In genomic region chr14:99352688-99353280, GRCh38 we compare ENCODE assay signal across 23 cellular contexts.
DNase-seq lines count a peak whose midpoint lies in the region; ATAC-seq and TF ChIP-seq lines count a peak whose summit lies in the region.
"Had no signal": no experiment of that assay in that cellular context is flagged by ENCODE, and none has a peak within 500 bp of the region (broad histone marks: within the 10 kb centered on the region; RNA-seq: fewer than 3 reads in every experiment).

No MANE protein-coding gene starts in this region.

- TF ChIP-seq EP300 in esophagus muscularis mucosa (IDR thresholded peaks at IDR 0.05) = no peak

- no peaks in the 10 kb centered on the region for H3K4me1 ChIP-seq in neural progenitor cell
- no peaks in the 10 kb centered on the region for H3K4me1 ChIP-seq in esophagus muscularis mucosa
- H3K4me1 ChIP-seq: BLaER1 had no signal

- intact Hi-C loops in esophagus muscularis mucosa (cut with DNase I) = no loop called here

- no peak overlapping the region for H3K9ac ChIP-seq in neural progenitor cell
- H3K9ac ChIP-seq: BLaER1, GM23248 had no signal

- H3K36me3 Mint-ChIP-seq in chondrocyte (ENCODE audit: low read depth) = no peaks in the 10 kb centered on the region
- H3K36me3 Mint-ChIP-seq in neural progenitor cell = no peaks in the 10 kb centered on the region
- no peaks in the 10 kb centered on the region for H3K36me3 Mint-ChIP-seq in stimulated activated memory B cell treated with anti-CD40 and anti-IgM and Interleukin-4, amounts not matched to agents 10 μg/mL and 1 μg/mL and 100 μg/mL, for 72 hours
- no peaks in the 10 kb centered on the region for H3K36me3 Mint-ChIP-seq in osteocyte (ENCODE audit: unreplicated experiment)
- H3K36me3 Mint-ChIP-seq: CD14-positive monocyte; CD4-positive, alpha-beta memory T cell had no signal

- H3K9me3 ChIP-seq in neural progenitor cell (ENCODE audit: low read depth) (no peaks in the 10 kb centered on the region), esophagus muscularis mucosa (no peaks in the 10 kb centered on the region)
- H3K9me3 ChIP-seq: BLaER1 had no signal

- H3K4me2 ChIP-seq in neural progenitor cell = no peak overlapping the region
- H3K4me2 ChIP-seq: BLaER1 had no signal

- no peak for TF ChIP-seq POLR2A in esophagus muscularis mucosa (IDR thresholded peaks at IDR 0.05; ENCODE audit: low read depth)

- 90% methylated on average over 23 of the region's 26 CpGs for WGBS in esophagus muscularis mucosa

- no peaks in the 10 kb centered on the region for H3K79me2 ChIP-seq in neural progenitor cell (ENCODE audit: low read depth)

- H3K4me3 ChIP-seq in neural progenitor cell (no peak overlapping the region), esophagus muscularis mucosa (no peak overlapping the region)
- H3K4me3 ChIP-seq: BLaER1, GM12878, GM23248 had no signal

- peak; percentile 56 for DNase-seq in activated effector memory CD4-positive, alpha-beta T cell treated with anti-CD3 and anti-CD28 coated beads, Interleukin-2, amount 50 U/mL, for 16 hours
- no peak for DNase-seq in activated effector memory CD4-positive, alpha-beta T cell treated with Interleukin-2 at 50 U/mL for 16 hours
- DNase-seq in chondrocyte (ENCODE audit: low spot score) (peak; percentile 86), neural progenitor cell (ENCODE audit: low spot score) (no peak), esophagus muscularis mucosa (ENCODE audit: extremely low spot score) (no peak), osteocyte (ENCODE audit: extremely low spot score, unreplicated experiment) (no peak)
- no peak for DNase-seq in activated CD4-positive, alpha-beta T cell treated with anti-CD3 and anti-CD28 coated beads for 48 hours
- DNase-seq: 8988T; Calu3; CD4-positive, alpha-beta memory T cell; DMS 273 treated with DMSO at 0.1 percent for 48 hours; DMS53; DND-41; EL; GM23248; H7; HFFc6; IMR-90 had no signal

- H3K4me1 Mint-ChIP-seq in chondrocyte (ENCODE audit: low read depth) = no peaks in the 10 kb centered on the region
- H3K4me1 Mint-ChIP-seq in neural progenitor cell = peaks cover 2% of the 10 kb centered on the region
- no peaks in the 10 kb centered on the region for H3K4me1 Mint-ChIP-seq in stimulated activated memory B cell treated with anti-CD40 and anti-IgM and Interleukin-4, amounts not matched to agents 10 μg/mL and 1 μg/mL and 100 μg/mL, for 72 hours
- no peaks in the 10 kb centered on the region for H3K4me1 Mint-ChIP-seq in osteocyte (ENCODE audit: unreplicated experiment)
- H3K4me1 Mint-ChIP-seq: CD14-positive monocyte; CD4-positive, alpha-beta memory T cell had no signal

- H2AFZ ChIP-seq in neural progenitor cell (replicated peaks) = no peak overlapping the region
- H2AFZ ChIP-seq: GM23248 had no signal

- no peak overlapping the region for H3K27ac Mint-ChIP-seq in chondrocyte (ENCODE audit: unreplicated experiment)
- H3K27ac Mint-ChIP-seq in neural progenitor cell = peak overlapping the region; percentile 46
- no peak overlapping the region for H3K27ac Mint-ChIP-seq in stimulated activated memory B cell treated with anti-CD40 and anti-IgM and Interleukin-4, amounts not matched to agents 10 μg/mL and 1 μg/mL and 100 μg/mL, for 72 hours
- no peak overlapping the region for H3K27ac Mint-ChIP-seq in osteocyte (ENCODE audit: unreplicated experiment)
- H3K27ac Mint-ChIP-seq: CD14-positive monocyte; CD4-positive, alpha-beta memory T cell; HFFc6 had no signal

- no peak overlapping the region for H3K4me3 Mint-ChIP-seq in chondrocyte (ENCODE audit: unreplicated experiment)
- no peak overlapping the region for H3K4me3 Mint-ChIP-seq in neural progenitor cell
- H3K4me3 Mint-ChIP-seq in stimulated activated memory B cell treated with anti-CD40 and anti-IgM and Interleukin-4, amounts not matched to agents 10 μg/mL and 1 μg/mL and 100 μg/mL, for 72 hours = no peak overlapping the region
- H3K4me3 Mint-ChIP-seq in osteocyte (ENCODE audit: unreplicated experiment) = no peak overlapping the region
- H3K4me3 Mint-ChIP-seq: CD14-positive monocyte; CD4-positive, alpha-beta memory T cell; HFFc6 had no signal

- H3K36me3 ChIP-seq in neural progenitor cell (no peaks in the 10 kb centered on the region), esophagus muscularis mucosa (no peaks in the 10 kb centered on the region)
- H3K36me3 ChIP-seq: BLaER1 had no signal

- no peaks in the 10 kb centered on the region for H4K20me1 ChIP-seq in neural progenitor cell (ENCODE audit: low read depth)
- H4K20me1 ChIP-seq: BLaER1 had no signal

- H3K27me3 ChIP-seq in neural progenitor cell (no peaks in the 10 kb centered on the region), esophagus muscularis mucosa (no peaks in the 10 kb centered on the region)
- H3K27me3 ChIP-seq: BLaER1 had no signal

- ATAC-seq in stimulated activated memory B cell treated with anti-CD40 and anti-IgM and Interleukin-4, amounts not matched to agents 10 μg/mL and 1 μg/mL and 100 μg/mL, for 72 hours = peak; percentile 26
- ATAC-seq: GM12878, HCT116 had no signal

- H3K27ac ChIP-seq in neural progenitor cell (no peak overlapping the region), esophagus muscularis mucosa (replicated peaks in 1 of 4) (no peak overlapping the region)
- H3K27ac ChIP-seq: BLaER1, GM23248 had no signal

- no peak for TF ChIP-seq CTCF in chondrocyte (IDR thresholded peaks at IDR 0.05)
- TF ChIP-seq CTCF in neural progenitor cell (IDR thresholded peaks at IDR 0.05) = no peak
- no peak for TF ChIP-seq CTCF in esophagus muscularis mucosa (IDR thresholded peaks at IDR 0.05)
- TF ChIP-seq CTCF in osteocyte (IDR thresholded peaks at IDR 0.05) = no peak

- H3K9me3 Mint-ChIP-seq in chondrocyte (ENCODE audit: low read depth) (no peaks in the 10 kb centered on the region), neural progenitor cell (peaks cover 4% of the 10 kb centered on the region), osteocyte (ENCODE audit: unreplicated experiment) (no peaks in the 10 kb centered on the region)
- peaks cover 3% of the 10 kb centered on the region for H3K9me3 Mint-ChIP-seq in stimulated activated memory B cell treated with anti-CD40 and anti-IgM and Interleukin-4, amounts not matched to agents 10 μg/mL and 1 μg/mL and 100 μg/mL, for 72 hours
- H3K9me3 Mint-ChIP-seq: HFFc6 had no signal

- no peaks in the 10 kb centered on the region for H3K27me3 Mint-ChIP-seq in chondrocyte (ENCODE audit: low read depth)
- peaks cover 2% of the 10 kb centered on the region for H3K27me3 Mint-ChIP-seq in neural progenitor cell (ENCODE audit: insufficient read depth, low read depth)
- H3K27me3 Mint-ChIP-seq in stimulated activated memory B cell treated with anti-CD40 and anti-IgM and Interleukin-4, amounts not matched to agents 10 μg/mL and 1 μg/mL and 100 μg/mL, for 72 hours = peaks cover 19% of the 10 kb centered on the region
- no peaks in the 10 kb centered on the region for H3K27me3 Mint-ChIP-seq in osteocyte (ENCODE audit: unreplicated experiment)

- no peaks in the 10 kb centered on the region for H3F3A ChIP-seq in neural progenitor cell (ENCODE audit: low read depth)

Comparison
In these comparisons a context has a peak if more than half of its experiments do, and no peak if none do; other contexts are left out.
1. DNase-seq: peak in activated effector memory CD4-positive, alpha-beta T cell treated with anti-CD3 and anti-CD28 coated beads, Interleukin-2, amount 50 U/mL, for 16 hours (single experiment) and chondrocyte (single experiment); none in activated effector memory CD4-positive, alpha-beta T cell treated with Interleukin-2 at 50 U/mL for 16 hours (single experiment), neural progenitor cell (single experiment), esophagus muscularis mucosa (single experiment), activated CD4-positive, alpha-beta T cell treated with anti-CD3 and anti-CD28 coated beads for 48 hours (single experiment) and osteocyte (single experiment).